Comparison of ENCODE assay signal across 25 cellular contexts in the genomic region with DNA sequence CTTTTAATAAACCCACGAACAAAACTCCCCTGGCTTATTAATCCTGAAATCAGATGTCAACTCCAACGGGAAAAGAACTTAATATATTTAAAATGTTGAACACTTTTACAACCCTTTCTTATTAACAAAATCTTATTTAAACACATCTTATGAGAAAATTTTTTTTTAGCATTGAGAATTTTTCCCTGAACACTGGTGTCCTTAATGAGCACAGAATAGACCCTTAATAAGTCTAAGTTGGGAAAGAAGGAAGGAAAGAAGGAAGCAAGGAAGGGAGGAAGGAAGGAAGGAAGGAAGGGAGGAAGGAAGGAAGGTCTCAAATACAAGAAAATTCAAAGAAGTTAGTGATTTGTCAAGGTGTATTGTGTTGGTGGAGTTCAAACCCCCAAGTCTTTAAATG.
"Had no signal": no experiment of that assay in that cellular context is flagged by ENCODE, and none has a peak within 500 bp of the region (broad histone marks: within the 10 kb centered on the region; RNA-seq: fewer than 3 reads in every experiment).

No MANE protein-coding gene starts in this region.

- ATAC-seq: activated CD4-positive, alpha-beta T cell treated with anti-CD3 and anti-CD28 coated beads for 36 hours; activated CD8-positive, alpha-beta memory T cell treated with anti-CD3 and anti-CD28 coated beads, Interleukin-2, amount 10 ng/mL, durations not matched to agents 7 days and 5 days; activated CD8-positive, alpha-beta T cell treated with anti-CD3 and anti-CD28 coated beads, Interleukin-2, amount 10 ng/mL, durations not matched to agents 7 days and 5 days; activated naive CD4-positive, alpha-beta T cell treated with anti-CD3 and anti-CD28 coated beads, Interleukin-2, amount 50 U/mL, for 72 hours; T-cell had no signal

- DNase-seq: activated CD4-positive, alpha-beta memory T cell treated with anti-CD3 and anti-CD28 coated beads for 36 hours; activated CD4-positive, alpha-beta T cell treated with anti-CD3 and anti-CD28 coated beads for 36 hours; activated CD4-positive, alpha-beta T cell treated with anti-CD3 and anti-CD28 coated beads, Interleukin-2, amount 10 ng/mL, durations not matched to agents 24 days and 14 days; activated CD4-positive, CD25-positive, alpha-beta regulatory T cell; activated CD4-positive, CD25-positive, alpha-beta regulatory T cell treated with anti-CD3 and anti-CD28 coated beads, Interleukin-2, amount 50 U/mL, for 72 hours; activated CD8-positive, alpha-beta memory T cell treated with anti-CD3 and anti-CD28 coated beads, Interleukin-2, amount 10 ng/mL, durations not matched to agents 7 days and 5 days; activated CD8-positive, alpha-beta memory T cell treated with anti-CD3 and anti-CD28 coated beads, Interleukin-2, amount 50 U/mL, for 4 hours; activated CD8-positive, alpha-beta T cell treated with anti-CD3 and anti-CD28 coated beads, Interleukin-2, amount 10 ng/mL, durations not matched to agents 7 days and 5 days; activated effector memory CD4-positive, alpha-beta T cell treated with anti-CD3 and anti-CD28 coated beads, Interleukin-2, amount 50 U/mL, for 16 hours; activated naive CD4-positive, alpha-beta T cell; activated naive CD4-positive, alpha-beta T cell treated with anti-CD3 and anti-CD28 coated beads, Interleukin-2, amount 10 ng/mL, durations not matched to agents 7 days and 5 days; activated naive CD8-positive, alpha-beta T cell treated with anti-CD3 and anti-CD28 coated beads, Interleukin-2, amount 10 ng/mL, durations not matched to agents 7 days and 5 days; activated T-cell treated with anti-CD3 and anti-CD28 coated beads, Interleukin-2, amount 50 U/mL, for 1 hour; activated T-cell treated with anti-CD3 and anti-CD28 coated beads, Interleukin-2, amount 50 U/mL, for 48 hours; amniotic stem cell; anterior cingulate cortex; brain microvascular endothelial cell; dorsolateral prefrontal cortex; effector memory CD4-positive, alpha-beta T cell; endodermal cell; head of caudate nucleus; T-cell; T-helper 9 cell had no signal

- H3K27ac ChIP-seq: brain microvascular endothelial cell, coronary artery, dorsolateral prefrontal cortex had no signal

- H3K4me3 ChIP-seq: coronary artery, dorsolateral prefrontal cortex had no signal

- H3K36me3 ChIP-seq: brain microvascular endothelial cell had no signal

- H3K27me3 ChIP-seq: brain microvascular endothelial cell had no signal
